ENCODE assay signal across 1 cellular context in genomic region chr7:128168667-128169210, GRCh38.
TF ChIP-seq lines count a peak whose summit lies in the region.

No MANE protein-coding gene starts in this region.

TF ChIP-seq in HEK293, 187 proteins besides CTCF, POLR2A, EP300 and RAD21 (continued from another document):
- 0 out of 2 replicates have a peak, but pooled peaks have one; percentile 39 for TF ChIP-seq PATZ1 (tag by site-specific recombination; IDR thresholded peaks at IDR 0.05)
- TF ChIP-seq ZNF280D (tag by site-specific recombination; IDR thresholded peaks at IDR 0.05), result no peak
- TF ChIP-seq ZNF175 (tag by site-specific recombination; IDR thresholded peaks at IDR 0.05), result no peak
- TF ChIP-seq ZBTB17 (tag by site-specific recombination; IDR thresholded peaks at IDR 0.05), result 0 out of 2 replicates have a peak, but pooled peaks have one; percentile 21
- TF ChIP-seq ZNF596 (tag by site-specific recombination; IDR thresholded peaks at IDR 0.05), result no peak
- no peak for TF ChIP-seq TCF7L2 (IDR thresholded peaks at IDR 0.05; ENCODE audit: borderline replicate concordance, low read depth, low read length)
- no peak for TF ChIP-seq ZNF292 (tag by site-specific recombination; IDR thresholded peaks at IDR 0.05; ENCODE audit: borderline replicate concordance, low read depth)
- TF ChIP-seq ZNF510 (tag by site-specific recombination; IDR thresholded peaks at IDR 0.05; ENCODE audit: insufficient replicate concordance), result no peak
- no peak for TF ChIP-seq ZNF416 (tag by site-specific recombination; IDR thresholded peaks at IDR 0.05)
